In genomic region chr6:17320266-17320665, GRCh38 we compare ENCODE assay signal across 9 cellular contexts. TPM values are rescaled to one million over a fixed set of nuclear protein-coding genes. Genes with fewer than 3 reads are reported as not detected.
"Had no signal": no experiment of that assay in that cellular context is flagged by ENCODE, and none has a peak within 500 bp of the region (broad histone marks: within the 10 kb centered on the region; RNA-seq: fewer than 3 reads in every experiment).

No MANE protein-coding gene starts in this region.

RNA-seq across cellular contexts. Expression of gene RBM24, which starts 39.1 kb away (rescaled TPM):
- total RNA-seq: activated naive CD4-positive, alpha-beta T cell treated with anti-CD3 and anti-CD28 coated beads for 36 hours; activated naive CD4-positive, alpha-beta T cell treated with anti-CD3 and anti-CD28 coated beads, Interleukin-2, amount 50 U/mL, for 72 hours; activated naive CD8-positive, alpha-beta T cell treated with anti-CD3 and anti-CD28 coated beads for 36 hours; activated naive CD8-positive, alpha-beta T cell treated with anti-CD3 and anti-CD28 coated beads, Interleukin-2, amount 10 ng/mL, durations not matched to agents 7 days and 5 days; activated T-cell treated with anti-CD3 and anti-CD28 coated beads, Interleukin-2, amount 50 U/mL, for 4 hours; activated T-cell treated with anti-CD3 and anti-CD28 coated beads, Interleukin-2, amount 50 U/mL, for 72 hours; activated T-helper 1 cell treated with anti-CD3 and anti-CD28 coated beads, Interleukin-12 subunit alpha, Interleukin-12 subunit beta, Interleukin-2, Interleukin-4 antibody, amounts not matched to agents 30 ng/mL and 10 ng/mL and 1 ng/mL, durations not matched to agents 14 hours and 24 hours and 36 hours; activated T-helper 17 cell treated with anti-CD3 and anti-CD28 coated beads, Interleukin-2, amount 50 U/mL, for 72 hours; activated T-helper 2 cell treated with anti-CD3 and anti-CD28 coated beads, Interferon-gamma antibody, Interleukin-2, Interleukin-4, amounts not matched to agents 10 μg/mL and 5 μg/mL and 100 μg/mL, durations not matched to agents 14 hours and 24 hours and 36 hours had no signal
